Comparison of ENCODE assay signal across 15 cellular contexts in genomic region chr5:80101993-80102392, GRCh38.
"Had no signal": no experiment of that assay in that cellular context is flagged by ENCODE, and none has a peak within 500 bp of the region (broad histone marks: within the 10 kb centered on the region; RNA-seq: fewer than 3 reads in every experiment).

No MANE protein-coding gene starts in this region.

- H3K36me3 Mint-ChIP-seq: activated CD8-positive, alpha-beta memory T cell treated with anti-CD3 and anti-CD28 coated beads, Interleukin-2, amount 10 ng/mL, durations not matched to agents 7 days and 5 days; memory B cell had no signal

- H3K27ac Mint-ChIP-seq: activated CD8-positive, alpha-beta memory T cell treated with anti-CD3 and anti-CD28 coated beads, Interleukin-2, amount 10 ng/mL, durations not matched to agents 7 days and 5 days; activated naive CD8-positive, alpha-beta T cell treated with anti-CD3 and anti-CD28 coated beads for 36 hours; activated T-cell treated with anti-CD3 and anti-CD28 coated beads, Interleukin-2, amount 50 U/mL, for 24 hours; memory B cell had no signal

- H3K27ac ChIP-seq: brain microvascular endothelial cell, hepatocyte, left ventricle myocardium inferior, stomach, thoracic aorta had no signal

- ATAC-seq: activated CD8-positive, alpha-beta memory T cell treated with anti-CD3 and anti-CD28 coated beads, Interleukin-2, amount 10 ng/mL, durations not matched to agents 7 days and 5 days had no signal

- H3K9me3 Mint-ChIP-seq: memory B cell had no signal

- H3K4me3 ChIP-seq: hepatocyte, left ventricle myocardium inferior, stomach, thoracic aorta had no signal

- DNase-seq: activated CD8-positive, alpha-beta memory T cell treated with anti-CD3 and anti-CD28 coated beads, Interleukin-2, amount 10 ng/mL, durations not matched to agents 7 days and 5 days; activated effector memory CD4-positive, alpha-beta T cell treated with anti-CD3 and anti-CD28 coated beads, Interleukin-2, amount 50 U/mL, for 16 hours; activated naive CD8-positive, alpha-beta T cell treated with anti-CD3 and anti-CD28 coated beads for 36 hours; brain microvascular endothelial cell; cerebellar nuclear complex; dermis blood vessel endothelial cell; kidney; left ventricle myocardium inferior; stimulated activated CD4-positive, alpha-beta T cell treated with anti-CD3 and anti-CD28 coated beads, Interleukin-15, amount 100 ng/mL, for 24 hours; stimulated activated CD4-positive, alpha-beta T cell treated with anti-CD3 and anti-CD28 coated beads, Interleukin-4, amount 100 ng/mL, for 24 hours; stomach had no signal

- H3K4me1 ChIP-seq: stomach had no signal

- H3K4me2 ChIP-seq: hepatocyte had no signal

- H3K27me3 ChIP-seq: brain microvascular endothelial cell, hepatocyte, stomach had no signal

- H3K27me3 Mint-ChIP-seq: activated CD8-positive, alpha-beta memory T cell treated with anti-CD3 and anti-CD28 coated beads, Interleukin-2, amount 10 ng/mL, durations not matched to agents 7 days and 5 days; activated naive CD8-positive, alpha-beta T cell treated with anti-CD3 and anti-CD28 coated beads for 36 hours; activated T-cell treated with anti-CD3 and anti-CD28 coated beads, Interleukin-2, amount 50 U/mL, for 24 hours had no signal

- H3K4me3 Mint-ChIP-seq: activated CD8-positive, alpha-beta memory T cell treated with anti-CD3 and anti-CD28 coated beads, Interleukin-2, amount 10 ng/mL, durations not matched to agents 7 days and 5 days; activated naive CD8-positive, alpha-beta T cell treated with anti-CD3 and anti-CD28 coated beads for 36 hours; activated T-cell treated with anti-CD3 and anti-CD28 coated beads, Interleukin-2, amount 50 U/mL, for 24 hours; memory B cell had no signal

- H3K9me3 ChIP-seq: left ventricle myocardium inferior, stomach, thoracic aorta had no signal

- H3K4me1 Mint-ChIP-seq: activated CD8-positive, alpha-beta memory T cell treated with anti-CD3 and anti-CD28 coated beads, Interleukin-2, amount 10 ng/mL, durations not matched to agents 7 days and 5 days had no signal

- H3K36me3 ChIP-seq: brain microvascular endothelial cell, left ventricle myocardium inferior, stomach, thoracic aorta had no signal
